5 cellular contexts compared by ENCODE assay signal in genomic region chr2:184877909-184878308, GRCh38.
"Had no signal": no experiment of that assay in that cellular context is flagged by ENCODE, and none has a peak within 500 bp of the region (broad histone marks: within the 10 kb centered on the region; RNA-seq: fewer than 3 reads in every experiment).

No MANE protein-coding gene starts in this region.

- H3K4me3 ChIP-seq: GM23338 had no signal

- H3K27ac ChIP-seq: HL-60 had no signal

- DNase-seq: H9, HCEC 1CT, HFFc6 had no signal
